In the genomic region with DNA sequence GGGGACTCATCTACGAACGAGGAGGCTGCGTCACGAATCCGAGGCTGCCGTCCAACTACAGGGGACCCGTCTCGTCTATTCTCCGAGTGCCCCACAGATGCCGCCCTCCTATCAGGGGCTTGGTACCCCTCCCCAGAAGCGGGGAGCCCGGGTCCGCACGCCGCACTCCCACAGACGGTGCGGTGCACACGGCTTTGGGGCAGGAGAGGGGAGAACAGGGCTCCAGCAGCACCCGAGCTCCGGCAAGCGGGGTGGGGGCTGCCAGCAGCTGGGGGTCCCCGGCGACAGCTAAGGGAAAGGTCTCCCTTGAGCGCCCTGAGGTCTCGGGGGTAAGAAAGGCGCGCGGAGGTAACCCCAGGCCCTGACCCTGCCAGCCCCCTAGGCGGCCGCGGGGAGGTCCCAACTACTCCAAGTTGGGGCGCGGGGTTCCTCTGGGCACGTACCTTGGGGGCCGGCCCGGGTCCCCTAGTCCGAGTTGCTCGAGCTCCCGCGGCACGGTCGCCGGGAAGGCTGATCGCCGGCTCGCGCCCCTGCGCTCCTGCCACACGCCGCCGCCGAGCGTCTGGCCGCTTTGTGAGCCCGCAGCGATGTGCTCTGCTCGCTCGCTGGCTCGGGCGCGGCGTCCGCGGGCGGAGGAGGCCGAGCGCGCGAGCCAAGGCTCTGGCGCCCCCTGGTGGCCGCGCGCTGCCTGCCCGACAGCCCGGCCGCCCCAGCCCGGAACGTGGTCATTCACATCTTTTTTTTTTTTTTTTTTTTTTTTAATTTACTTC, we compare ENCODE assay signal across 8 cellular contexts. TPM values are rescaled to one million over a fixed set of nuclear protein-coding genes. Genes with fewer than 3 reads are reported as not detected.
DNase-seq lines count a peak whose midpoint lies in the region; ATAC-seq and TF ChIP-seq lines count a peak whose summit lies in the region.

A gene (minus strand): TSS at position 591 of the 770 bp plus-strand sequence.

- POLR2A ChIA-PET in naive thymus-derived CD4-positive, alpha-beta T cell (lab: Charles Lee) = no interaction called here

- no peaks in the 10 kb centered on the region for H3K4me1 ChIP-seq in fibroblast of lung (ENCODE audit: control insufficient read depth, extremely low read depth, insufficient read depth, low read length)
- H3K4me1 ChIP-seq in naive thymus-derived CD4-positive, alpha-beta T cell (ENCODE audit: control insufficient read depth in 2 of 2, insufficient read depth in 2 of 2, low read length in 2 of 2) = no peaks in the 10 kb centered on the region

- H3K4me2 ChIP-seq in fibroblast of lung (ENCODE audit: extremely low read depth, insufficient read depth, low read length) = peak within 1 kb of the TSS; percentile 85

- H3K36me3 ChIP-seq in fibroblast of lung (ENCODE audit: control insufficient read depth, insufficient read depth, low read length) = no peaks in the 10 kb centered on the region
- H3K36me3 ChIP-seq in naive thymus-derived CD4-positive, alpha-beta T cell (ENCODE audit: control insufficient read depth in 2 of 3, insufficient read depth in 3 of 3, low read length in 3 of 3) = no peaks in the 10 kb centered on the region

- no peak within 1 kb of the TSS for H3K4me3 Mint-ChIP-seq in activated T-cell treated with anti-CD3 and anti-CD28 coated beads, Interleukin-2, amount 50 U/mL, for 4 hours
- peak within 1 kb of the TSS in 1 of 10 donors; percentile 43 for H3K4me3 Mint-ChIP-seq in naive thymus-derived CD4-positive, alpha-beta T cell

- no peaks in the 10 kb centered on the region for H3K9me3 ChIP-seq in fibroblast of lung (ENCODE audit: control insufficient read depth, insufficient read depth, low read depth, low read length)
- no peaks in the 10 kb centered on the region for H3K9me3 ChIP-seq in naive thymus-derived CD4-positive, alpha-beta T cell (ENCODE audit: control insufficient read depth in 2 of 3, low read length in 3 of 3)

- H3K27ac Mint-ChIP-seq in naive thymus-derived CD4-positive, alpha-beta T cell = no peak within 1 kb of the TSS

- peaks cover 25% of the 10 kb centered on the region for H3K27me3 Mint-ChIP-seq in activated T-cell treated with anti-CD3 and anti-CD28 coated beads, Interleukin-2, amount 50 U/mL, for 4 hours (ENCODE audit: low read depth)
- peaks cover 20 to 33% (median 27%) of the 10 kb centered on the region in 5 donors for H3K27me3 Mint-ChIP-seq in naive thymus-derived CD4-positive, alpha-beta T cell

- H3K27ac ChIP-seq in fibroblast of lung (ENCODE audit: insufficient read depth, low read length) = no peak within 1 kb of the TSS
- H3K27ac ChIP-seq in naive thymus-derived CD4-positive, alpha-beta T cell (ENCODE audit: low read depth, low read length) = no peak within 1 kb of the TSS

- H3K9ac ChIP-seq in fibroblast of lung (ENCODE audit: insufficient read depth, low read length) = peak within 1 kb of the TSS; percentile 51

- H2AFZ ChIP-seq in fibroblast of lung (ENCODE audit: low read length) = peak within 1 kb of the TSS; percentile 33

- H3K4me3 ChIP-seq in fibroblast of lung (replicated peaks in 1 of 4; ENCODE audit: control extremely low read depth in 1 of 4, insufficient read depth in 1 of 4, low read depth in 3 of 4, low read length in 4 of 4) = peak within 1 kb of the TSS in 3 of 4 experiments; percentile 44 to 77 (median 59)
- H3K4me3 ChIP-seq in naive thymus-derived CD4-positive, alpha-beta T cell (ENCODE audit: low read length) = no peak within 1 kb of the TSS

- no peaks in the 10 kb centered on the region for H3K36me3 Mint-ChIP-seq in activated T-cell treated with anti-CD3 and anti-CD28 coated beads, Interleukin-2, amount 50 U/mL, for 4 hours (ENCODE audit: insufficient read depth)
- no peaks in the 10 kb centered on the region for H3K36me3 Mint-ChIP-seq in naive thymus-derived CD4-positive, alpha-beta T cell

- peak; percentile 81 for DNase-seq in CD1c-positive myeloid dendritic cell (ENCODE audit: extremely low spot score)
- DNase-seq in NOMO-1 treated with DMSO at 0.1 percent for 48 hours (lab: John Stamatoyannopoulos, UW; ENCODE audit: unreplicated experiment) = peak; percentile 73
- DNase-seq in activated T-cell treated with anti-CD3 and anti-CD28 coated beads, Interleukin-2, amount 50 U/mL, for 4 hours = peak; percentile 32
- DNase-seq in fibroblast of lung (ENCODE audit: low read depth in 2 of 2) = peak; percentile 61 to 66
- DNase-seq in naive thymus-derived CD4-positive, alpha-beta T cell = peak in 7 of 9 donors; percentile 17 to 77 (median 32)
- peak; percentile 19 for DNase-seq in stimulated activated naive CD4-positive, alpha-beta T cell treated with Interleukin-2 at 50 U/mL for 16 hours (lab: John Stamatoyannopoulos, UW)

- no peaks in the 10 kb centered on the region for H3K79me2 ChIP-seq in fibroblast of lung (ENCODE audit: control insufficient read depth, insufficient read depth, low read length)

- no peaks in the 10 kb centered on the region for H3K9me3 Mint-ChIP-seq in activated T-cell treated with anti-CD3 and anti-CD28 coated beads, Interleukin-2, amount 50 U/mL, for 4 hours
- H3K9me3 Mint-ChIP-seq in naive thymus-derived CD4-positive, alpha-beta T cell = no peaks in the 10 kb centered on the region

- peak; percentile 70 for ATAC-seq in GM19324 (IDR thresholded peaks at IDR 0.05; ENCODE audit: low FRiP score, unreplicated experiment)
- ATAC-seq in HG03439 (IDR thresholded peaks at IDR 0.05; ENCODE audit: unreplicated experiment) = peak; percentile 82
- ATAC-seq in activated T-cell treated with anti-CD3 and anti-CD28 coated beads, Interleukin-2, amount 50 U/mL, for 4 hours = peak; percentile 85 to 89
- ATAC-seq in naive thymus-derived CD4-positive, alpha-beta T cell = peak; percentile 84

- intact Hi-C loops in naive thymus-derived CD4-positive, alpha-beta T cell (cut with micrococcal nuclease) = no loop called here

- peak; percentile 38 to 42 for TF ChIP-seq CTCF in fibroblast of lung (conservative IDR thresholded peaks at IDR 0.05 in 1 of 2, IDR thresholded peaks at IDR 0.05 in 1 of 2; ENCODE audit: low read depth in 1 of 2, low read length in 2 of 2)

- H3K4me1 Mint-ChIP-seq in activated T-cell treated with anti-CD3 and anti-CD28 coated beads, Interleukin-2, amount 50 U/mL, for 4 hours (ENCODE audit: low read depth) = no peaks in the 10 kb centered on the region
- no peaks in the 10 kb centered on the region for H3K4me1 Mint-ChIP-seq in naive thymus-derived CD4-positive, alpha-beta T cell

- peaks cover 6% of the 10 kb centered on the region for H3K27me3 ChIP-seq in fibroblast of lung (ENCODE audit: control insufficient read depth, insufficient read depth, low read length)
- H3K27me3 ChIP-seq in naive thymus-derived CD4-positive, alpha-beta T cell (ENCODE audit: control insufficient read depth in 2 of 2, insufficient read depth in 2 of 2, low read length in 2 of 2) = no peaks in the 10 kb centered on the region

- no peaks in the 10 kb centered on the region for H4K20me1 ChIP-seq in fibroblast of lung (ENCODE audit: control insufficient read depth, extremely low read depth, insufficient read depth, low read length)

- CTCF ChIA-PET in naive thymus-derived CD4-positive, alpha-beta T cell (lab: Charles Lee) = interaction anchor here (0.6 kb wide), 1 partner anchor 449 kb away, joined by 3 read pairs; no protein-coding TSS in a partner anchor

RNA-seq across cellular contexts. Expression of the gene that starts here (rescaled TPM):
- not detected for total RNA-seq in activated T-cell treated with anti-CD3 and anti-CD28 coated beads, Interleukin-2, amount 50 U/mL, for 4 hours
- 11.1 and 30.3 TPM in 2 replicates for total RNA-seq in fibroblast of lung
- polyA plus RNA-seq in fibroblast of lung = 34.9 and 44.9 TPM in 2 replicates
- 24.6 and 28.7 TPM in 2 replicates for polyA plus RNA-seq in fibroblast of lung (2012)
- polyA minus RNA-seq in fibroblast of lung (ENCODE audit: low replicate concordance) = 32.5 TPM in 2 replicates
- total RNA-seq in naive thymus-derived CD4-positive, alpha-beta T cell = 1 to 10 TPM in 1 of 5 experiments, not detected in 4; 2.8 TPM
- not detected for polyA plus RNA-seq in naive thymus-derived CD4-positive, alpha-beta T cell

Comparison
In these comparisons a context has a peak if more than half of its experiments do, and no peak if none do; other contexts are left out.
1. RNA of the gene that starts here (polyA plus RNA-seq): 24.6 to 44.9 TPM in fibroblast of lung; not detected in naive thymus-derived CD4-positive, alpha-beta T cell; every median in the first group is over 10 times any median in the second.
2. Peak in DNase-seq and ATAC-seq in activated T-cell treated with anti-CD3 and anti-CD28 coated beads, Interleukin-2, amount 50 U/mL, for 4 hours; RNA of the gene not detected or under 1 TPM.
3. DNase-seq: peak in every context shown above with its lines; median percentile 81 in CD1c-positive myeloid dendritic cell; 73 in NOMO-1 treated with DMSO at 0.1 percent for 48 hours; 64 in fibroblast of lung; 32 in activated T-cell treated with anti-CD3 and anti-CD28 coated beads, Interleukin-2, amount 50 U/mL, for 4 hours; 32 in naive thymus-derived CD4-positive, alpha-beta T cell; 19 in stimulated activated naive CD4-positive, alpha-beta T cell treated with Interleukin-2 at 50 U/mL for 16 hours.
4. Peak in every context shown above with its lines, with median percentiles within 50 percentile points of each other: ATAC-seq.